ENCODE assay signal across 1 cellular context in the genomic region with DNA sequence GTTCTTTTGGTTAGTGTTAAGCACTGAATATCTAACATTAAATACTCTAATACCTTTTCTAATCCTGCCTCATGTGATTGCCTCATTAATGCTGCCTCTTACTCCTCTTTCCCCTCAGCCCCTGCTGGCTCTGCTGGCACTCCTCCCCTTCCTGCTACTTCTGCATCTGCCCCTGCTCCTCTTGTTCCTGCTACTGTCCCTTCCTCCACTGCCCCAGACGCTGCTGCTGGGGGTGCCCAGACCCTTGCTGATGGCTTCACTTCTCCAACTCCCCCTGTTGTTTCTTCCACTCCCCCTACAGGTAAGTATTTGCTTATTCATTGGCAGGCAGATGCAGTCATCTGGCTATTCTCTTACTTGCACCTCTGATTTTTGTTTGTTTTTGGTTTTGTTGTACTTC.
TF ChIP-seq lines count a peak whose summit lies in the region.

No MANE protein-coding gene starts in this region.

TF ChIP-seq in WTC11, 78 proteins besides CTCF, POLR2A, EP300 and RAD21 (continued from another document):
- TF ChIP-seq, protein P1, sequence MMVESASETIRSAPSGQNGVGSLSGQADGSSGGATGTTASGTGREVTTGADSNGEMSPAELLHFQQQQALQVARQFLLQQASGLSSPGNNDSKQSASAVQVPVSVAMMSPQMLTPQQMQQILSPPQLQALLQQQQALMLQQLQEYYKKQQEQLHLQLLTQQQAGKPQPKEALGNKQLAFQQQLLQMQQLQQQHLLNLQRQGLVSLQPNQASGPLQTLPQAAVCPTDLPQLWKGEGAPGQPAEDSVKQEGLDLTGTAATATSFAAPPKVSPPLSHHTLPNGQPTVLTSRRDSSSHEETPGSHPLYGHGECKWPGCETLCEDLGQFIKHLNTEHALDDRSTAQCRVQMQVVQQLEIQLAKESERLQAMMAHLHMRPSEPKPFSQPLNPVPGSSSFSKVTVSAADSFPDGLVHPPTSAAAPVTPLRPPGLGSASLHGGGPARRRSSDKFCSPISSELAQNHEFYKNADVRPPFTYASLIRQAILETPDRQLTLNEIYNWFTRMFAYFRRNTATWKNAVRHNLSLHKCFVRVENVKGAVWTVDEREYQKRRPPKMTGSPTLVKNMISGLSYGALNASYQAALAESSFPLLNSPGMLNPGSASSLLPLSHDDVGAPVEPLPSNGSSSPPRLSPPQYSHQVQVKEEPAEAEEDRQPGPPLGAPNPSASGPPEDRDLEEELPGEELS (CRISPR knock-in tag; IDR thresholded peaks at IDR 0.05), result no peak
- TF ChIP-seq, protein P2, sequence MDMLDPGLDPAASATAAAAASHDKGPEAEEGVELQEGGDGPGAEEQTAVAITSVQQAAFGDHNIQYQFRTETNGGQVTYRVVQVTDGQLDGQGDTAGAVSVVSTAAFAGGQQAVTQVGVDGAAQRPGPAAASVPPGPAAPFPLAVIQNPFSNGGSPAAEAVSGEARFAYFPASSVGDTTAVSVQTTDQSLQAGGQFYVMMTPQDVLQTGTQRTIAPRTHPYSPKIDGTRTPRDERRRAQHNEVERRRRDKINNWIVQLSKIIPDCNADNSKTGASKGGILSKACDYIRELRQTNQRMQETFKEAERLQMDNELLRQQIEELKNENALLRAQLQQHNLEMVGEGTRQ (CRISPR knock-in tag; IDR thresholded peaks at IDR 0.05), result no peak
- peak; percentile 16; the same call in 1 of the 2 replicates for TF ChIP-seq PRRX2 (CRISPR knock-in tag; IDR thresholded peaks at IDR 0.05)
- TF ChIP-seq, protein P3, sequence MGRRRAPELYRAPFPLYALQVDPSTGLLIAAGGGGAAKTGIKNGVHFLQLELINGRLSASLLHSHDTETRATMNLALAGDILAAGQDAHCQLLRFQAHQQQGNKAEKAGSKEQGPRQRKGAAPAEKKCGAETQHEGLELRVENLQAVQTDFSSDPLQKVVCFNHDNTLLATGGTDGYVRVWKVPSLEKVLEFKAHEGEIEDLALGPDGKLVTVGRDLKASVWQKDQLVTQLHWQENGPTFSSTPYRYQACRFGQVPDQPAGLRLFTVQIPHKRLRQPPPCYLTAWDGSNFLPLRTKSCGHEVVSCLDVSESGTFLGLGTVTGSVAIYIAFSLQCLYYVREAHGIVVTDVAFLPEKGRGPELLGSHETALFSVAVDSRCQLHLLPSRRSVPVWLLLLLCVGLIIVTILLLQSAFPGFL (CRISPR knock-in tag; IDR thresholded peaks at IDR 0.05; ENCODE audit: borderline replicate concordance), result no peak
- TF ChIP-seq ZNF423 (CRISPR knock-in tag; IDR thresholded peaks at IDR 0.05), result peak; percentile 24; the same call in 1 of the 2 replicates
- no peak for TF ChIP-seq NR2C2 (CRISPR knock-in tag; IDR thresholded peaks at IDR 0.05)
- TF ChIP-seq, protein P4, sequence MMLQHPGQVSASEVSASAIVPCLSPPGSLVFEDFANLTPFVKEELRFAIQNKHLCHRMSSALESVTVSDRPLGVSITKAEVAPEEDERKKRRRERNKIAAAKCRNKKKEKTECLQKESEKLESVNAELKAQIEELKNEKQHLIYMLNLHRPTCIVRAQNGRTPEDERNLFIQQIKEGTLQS (CRISPR knock-in tag; conservative IDR thresholded peaks at IDR 0.05), result no peak
- TF ChIP-seq TCF7 (CRISPR knock-in tag; IDR thresholded peaks at IDR 0.05; ENCODE audit: low read depth), result no peak
- peak; percentile 64; the same call in 1 of the 2 replicates for TF ChIP-seq TEAD1 (CRISPR knock-in tag; IDR thresholded peaks at IDR 0.05)
- no peak for TF ChIP-seq TP53 (CRISPR knock-in tag; IDR thresholded peaks at IDR 0.05)
- TF ChIP-seq, protein P5, sequence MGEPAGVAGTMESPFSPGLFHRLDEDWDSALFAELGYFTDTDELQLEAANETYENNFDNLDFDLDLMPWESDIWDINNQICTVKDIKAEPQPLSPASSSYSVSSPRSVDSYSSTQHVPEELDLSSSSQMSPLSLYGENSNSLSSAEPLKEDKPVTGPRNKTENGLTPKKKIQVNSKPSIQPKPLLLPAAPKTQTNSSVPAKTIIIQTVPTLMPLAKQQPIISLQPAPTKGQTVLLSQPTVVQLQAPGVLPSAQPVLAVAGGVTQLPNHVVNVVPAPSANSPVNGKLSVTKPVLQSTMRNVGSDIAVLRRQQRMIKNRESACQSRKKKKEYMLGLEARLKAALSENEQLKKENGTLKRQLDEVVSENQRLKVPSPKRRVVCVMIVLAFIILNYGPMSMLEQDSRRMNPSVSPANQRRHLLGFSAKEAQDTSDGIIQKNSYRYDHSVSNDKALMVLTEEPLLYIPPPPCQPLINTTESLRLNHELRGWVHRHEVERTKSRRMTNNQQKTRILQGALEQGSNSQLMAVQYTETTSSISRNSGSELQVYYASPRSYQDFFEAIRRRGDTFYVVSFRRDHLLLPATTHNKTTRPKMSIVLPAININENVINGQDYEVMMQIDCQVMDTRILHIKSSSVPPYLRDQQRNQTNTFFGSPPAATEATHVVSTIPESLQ (CRISPR knock-in tag; IDR thresholded peaks at IDR 0.05), result no peak
- TF ChIP-seq, protein P6, sequence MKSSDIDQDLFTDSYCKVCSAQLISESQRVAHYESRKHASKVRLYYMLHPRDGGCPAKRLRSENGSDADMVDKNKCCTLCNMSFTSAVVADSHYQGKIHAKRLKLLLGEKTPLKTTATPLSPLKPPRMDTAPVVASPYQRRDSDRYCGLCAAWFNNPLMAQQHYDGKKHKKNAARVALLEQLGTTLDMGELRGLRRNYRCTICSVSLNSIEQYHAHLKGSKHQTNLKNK (CRISPR knock-in tag; IDR thresholded peaks at IDR 0.05), result no peak
- TF ChIP-seq OVOL2 (CRISPR knock-in tag; IDR thresholded peaks at IDR 0.05; ENCODE audit: borderline replicate concordance), result no peak
- TF ChIP-seq NR3C1 (CRISPR knock-in tag; conservative IDR thresholded peaks at IDR 0.05; ENCODE audit: low read depth), result no peak
- TF ChIP-seq, protein P7, sequence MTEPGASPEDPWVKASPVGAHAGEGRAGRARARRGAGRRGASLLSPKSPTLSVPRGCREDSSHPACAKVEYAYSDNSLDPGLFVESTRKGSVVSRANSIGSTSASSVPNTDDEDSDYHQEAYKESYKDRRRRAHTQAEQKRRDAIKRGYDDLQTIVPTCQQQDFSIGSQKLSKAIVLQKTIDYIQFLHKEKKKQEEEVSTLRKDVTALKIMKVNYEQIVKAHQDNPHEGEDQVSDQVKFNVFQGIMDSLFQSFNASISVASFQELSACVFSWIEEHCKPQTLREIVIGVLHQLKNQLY (CRISPR knock-in tag; IDR thresholded peaks at IDR 0.05), result no peak
- TF ChIP-seq, protein P8, sequence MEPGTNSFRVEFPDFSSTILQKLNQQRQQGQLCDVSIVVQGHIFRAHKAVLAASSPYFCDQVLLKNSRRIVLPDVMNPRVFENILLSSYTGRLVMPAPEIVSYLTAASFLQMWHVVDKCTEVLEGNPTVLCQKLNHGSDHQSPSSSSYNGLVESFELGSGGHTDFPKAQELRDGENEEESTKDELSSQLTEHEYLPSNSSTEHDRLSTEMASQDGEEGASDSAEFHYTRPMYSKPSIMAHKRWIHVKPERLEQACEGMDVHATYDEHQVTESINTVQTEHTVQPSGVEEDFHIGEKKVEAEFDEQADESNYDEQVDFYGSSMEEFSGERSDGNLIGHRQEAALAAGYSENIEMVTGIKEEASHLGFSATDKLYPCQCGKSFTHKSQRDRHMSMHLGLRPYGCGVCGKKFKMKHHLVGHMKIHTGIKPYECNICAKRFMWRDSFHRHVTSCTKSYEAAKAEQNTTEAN (CRISPR knock-in tag; IDR thresholded peaks at IDR 0.05), result no peak
- TF ChIP-seq GTF2I (CRISPR knock-in tag; conservative IDR thresholded peaks at IDR 0.05), result no peak
- TF ChIP-seq ZNF219 (CRISPR knock-in tag; IDR thresholded peaks at IDR 0.05; ENCODE audit: borderline replicate concordance), result no peak
- TF ChIP-seq, protein P9, sequence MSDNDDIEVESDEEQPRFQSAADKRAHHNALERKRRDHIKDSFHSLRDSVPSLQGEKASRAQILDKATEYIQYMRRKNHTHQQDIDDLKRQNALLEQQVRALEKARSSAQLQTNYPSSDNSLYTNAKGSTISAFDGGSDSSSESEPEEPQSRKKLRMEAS (CRISPR knock-in tag; IDR thresholded peaks at IDR 0.05), result no peak
- no peak for TF ChIP-seq JAZF1 (CRISPR knock-in tag; IDR thresholded peaks at IDR 0.05)
- no peak for TF ChIP-seq EMX1 (CRISPR knock-in tag; IDR thresholded peaks at IDR 0.05)
- TF ChIP-seq, protein P10, sequence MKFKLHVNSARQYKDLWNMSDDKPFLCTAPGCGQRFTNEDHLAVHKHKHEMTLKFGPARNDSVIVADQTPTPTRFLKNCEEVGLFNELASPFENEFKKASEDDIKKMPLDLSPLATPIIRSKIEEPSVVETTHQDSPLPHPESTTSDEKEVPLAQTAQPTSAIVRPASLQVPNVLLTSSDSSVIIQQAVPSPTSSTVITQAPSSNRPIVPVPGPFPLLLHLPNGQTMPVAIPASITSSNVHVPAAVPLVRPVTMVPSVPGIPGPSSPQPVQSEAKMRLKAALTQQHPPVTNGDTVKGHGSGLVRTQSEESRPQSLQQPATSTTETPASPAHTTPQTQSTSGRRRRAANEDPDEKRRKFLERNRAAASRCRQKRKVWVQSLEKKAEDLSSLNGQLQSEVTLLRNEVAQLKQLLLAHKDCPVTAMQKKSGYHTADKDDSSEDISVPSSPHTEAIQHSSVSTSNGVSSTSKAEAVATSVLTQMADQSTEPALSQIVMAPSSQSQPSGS (CRISPR knock-in tag; IDR thresholded peaks at IDR 0.05; ENCODE audit: borderline replicate concordance, low read depth), result no peak
- TF ChIP-seq, protein P11, sequence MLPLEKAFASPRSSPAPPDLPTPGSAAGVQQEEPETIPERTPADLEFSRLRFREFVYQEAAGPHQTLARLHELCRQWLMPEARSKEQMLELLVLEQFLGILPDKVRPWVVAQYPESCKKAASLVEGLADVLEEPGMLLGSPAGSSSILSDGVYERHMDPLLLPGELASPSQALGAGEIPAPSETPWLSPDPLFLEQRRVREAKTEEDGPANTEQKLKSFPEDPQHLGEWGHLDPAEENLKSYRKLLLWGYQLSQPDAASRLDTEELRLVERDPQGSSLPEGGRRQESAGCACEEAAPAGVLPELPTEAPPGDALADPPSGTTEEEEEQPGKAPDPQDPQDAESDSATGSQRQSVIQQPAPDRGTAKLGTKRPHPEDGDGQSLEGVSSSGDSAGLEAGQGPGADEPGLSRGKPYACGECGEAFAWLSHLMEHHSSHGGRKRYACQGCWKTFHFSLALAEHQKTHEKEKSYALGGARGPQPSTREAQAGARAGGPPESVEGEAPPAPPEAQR (CRISPR knock-in tag; IDR thresholded peaks at IDR 0.05), result peak; percentile 84; the same call in 1 of the 2 replicates
- no peak for TF ChIP-seq MXD4 (CRISPR knock-in tag; IDR thresholded peaks at IDR 0.05; ENCODE audit: borderline replicate concordance)
- no peak for TF ChIP-seq SMAD4 (CRISPR knock-in tag; IDR thresholded peaks at IDR 0.05)
- no peak for TF ChIP-seq ATF1 (CRISPR knock-in tag; IDR thresholded peaks at IDR 0.05)
- TF ChIP-seq, protein P12, sequence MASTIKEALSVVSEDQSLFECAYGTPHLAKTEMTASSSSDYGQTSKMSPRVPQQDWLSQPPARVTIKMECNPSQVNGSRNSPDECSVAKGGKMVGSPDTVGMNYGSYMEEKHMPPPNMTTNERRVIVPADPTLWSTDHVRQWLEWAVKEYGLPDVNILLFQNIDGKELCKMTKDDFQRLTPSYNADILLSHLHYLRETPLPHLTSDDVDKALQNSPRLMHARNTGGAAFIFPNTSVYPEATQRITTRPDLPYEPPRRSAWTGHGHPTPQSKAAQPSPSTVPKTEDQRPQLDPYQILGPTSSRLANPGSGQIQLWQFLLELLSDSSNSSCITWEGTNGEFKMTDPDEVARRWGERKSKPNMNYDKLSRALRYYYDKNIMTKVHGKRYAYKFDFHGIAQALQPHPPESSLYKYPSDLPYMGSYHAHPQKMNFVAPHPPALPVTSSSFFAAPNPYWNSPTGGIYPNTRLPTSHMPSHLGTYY (CRISPR knock-in tag; IDR thresholded peaks at IDR 0.05), result 0 out of 2 replicates have a peak, but pooled peaks have one; percentile 50
- TF ChIP-seq, protein P13, sequence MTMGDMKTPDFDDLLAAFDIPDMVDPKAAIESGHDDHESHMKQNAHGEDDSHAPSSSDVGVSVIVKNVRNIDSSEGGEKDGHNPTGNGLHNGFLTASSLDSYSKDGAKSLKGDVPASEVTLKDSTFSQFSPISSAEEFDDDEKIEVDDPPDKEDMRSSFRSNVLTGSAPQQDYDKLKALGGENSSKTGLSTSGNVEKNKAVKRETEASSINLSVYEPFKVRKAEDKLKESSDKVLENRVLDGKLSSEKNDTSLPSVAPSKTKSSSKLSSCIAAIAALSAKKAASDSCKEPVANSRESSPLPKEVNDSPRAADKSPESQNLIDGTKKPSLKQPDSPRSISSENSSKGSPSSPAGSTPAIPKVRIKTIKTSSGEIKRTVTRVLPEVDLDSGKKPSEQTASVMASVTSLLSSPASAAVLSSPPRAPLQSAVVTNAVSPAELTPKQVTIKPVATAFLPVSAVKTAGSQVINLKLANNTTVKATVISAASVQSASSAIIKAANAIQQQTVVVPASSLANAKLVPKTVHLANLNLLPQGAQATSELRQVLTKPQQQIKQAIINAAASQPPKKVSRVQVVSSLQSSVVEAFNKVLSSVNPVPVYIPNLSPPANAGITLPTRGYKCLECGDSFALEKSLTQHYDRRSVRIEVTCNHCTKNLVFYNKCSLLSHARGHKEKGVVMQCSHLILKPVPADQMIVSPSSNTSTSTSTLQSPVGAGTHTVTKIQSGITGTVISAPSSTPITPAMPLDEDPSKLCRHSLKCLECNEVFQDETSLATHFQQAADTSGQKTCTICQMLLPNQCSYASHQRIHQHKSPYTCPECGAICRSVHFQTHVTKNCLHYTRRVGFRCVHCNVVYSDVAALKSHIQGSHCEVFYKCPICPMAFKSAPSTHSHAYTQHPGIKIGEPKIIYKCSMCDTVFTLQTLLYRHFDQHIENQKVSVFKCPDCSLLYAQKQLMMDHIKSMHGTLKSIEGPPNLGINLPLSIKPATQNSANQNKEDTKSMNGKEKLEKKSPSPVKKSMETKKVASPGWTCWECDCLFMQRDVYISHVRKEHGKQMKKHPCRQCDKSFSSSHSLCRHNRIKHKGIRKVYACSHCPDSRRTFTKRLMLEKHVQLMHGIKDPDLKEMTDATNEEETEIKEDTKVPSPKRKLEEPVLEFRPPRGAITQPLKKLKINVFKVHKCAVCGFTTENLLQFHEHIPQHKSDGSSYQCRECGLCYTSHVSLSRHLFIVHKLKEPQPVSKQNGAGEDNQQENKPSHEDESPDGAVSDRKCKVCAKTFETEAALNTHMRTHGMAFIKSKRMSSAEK (CRISPR knock-in tag; IDR thresholded peaks at IDR 0.05; ENCODE audit: borderline replicate concordance), result no peak; the same call in 1 of the 2 replicates
- TF ChIP-seq ESRRA (CRISPR knock-in tag; IDR thresholded peaks at IDR 0.05; ENCODE audit: borderline replicate concordance), result no peak
- no peak for TF ChIP-seq ETV6 (CRISPR knock-in tag; IDR thresholded peaks at IDR 0.05)
- TF ChIP-seq GRHL2 (CRISPR knock-in tag; IDR thresholded peaks at IDR 0.05; ENCODE audit: insufficient replicate concordance, severe bottlenecking), result no peak
